In the genomic region with DNA sequence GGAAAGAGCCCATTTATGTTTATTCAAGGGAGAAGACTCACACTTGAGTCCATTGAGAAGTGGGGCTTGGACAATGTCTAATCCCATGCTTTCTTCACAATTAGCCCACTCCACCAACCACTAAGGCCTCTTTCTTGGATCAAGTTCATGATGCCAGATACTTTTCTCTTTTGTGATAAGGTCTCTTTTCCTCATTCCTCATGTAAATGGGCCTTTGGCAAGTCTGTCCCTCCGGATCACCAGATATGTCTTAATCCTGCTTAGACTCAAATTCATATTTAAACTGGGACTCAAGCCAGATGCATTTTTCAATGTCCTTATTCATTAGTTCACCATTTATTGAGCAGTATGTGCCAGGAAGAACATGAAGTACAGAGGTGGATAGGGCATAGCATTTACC, we compare ENCODE assay signal across 15 cellular contexts.
DNase-seq lines count a peak whose midpoint lies in the region; ATAC-seq and TF ChIP-seq lines count a peak whose summit lies in the region.
"Had no signal": no experiment of that assay in that cellular context is flagged by ENCODE, and none has a peak within 500 bp of the region (broad histone marks: within the 10 kb centered on the region; RNA-seq: fewer than 3 reads in every experiment).

No MANE protein-coding gene starts in this region.

- peaks cover 4% of the 10 kb centered on the region for H3K9me3 Mint-ChIP-seq in Calu3 (ENCODE audit: low read depth, unreplicated experiment)
- H3K9me3 Mint-ChIP-seq: GM23338 had no signal

- no TSS peak for BruUV-seq in Calu3 (replicated peaks; lab: Mats Ljungman, UMichigan)

- WGBS in hepatocyte (ENCODE audit: low lambda C conversion rate, missing lambda C conversion rate) = 48% methylated on average over 1 of the region's 1 CpG

- no peak overlapping the region for H2AFZ ChIP-seq in hepatocyte
- H2AFZ ChIP-seq: GM23338 had no signal

- H3K36me3 Mint-ChIP-seq in Calu3 (ENCODE audit: insufficient read depth, unreplicated experiment) = no peaks in the 10 kb centered on the region
- H3K36me3 Mint-ChIP-seq: CD14-positive monocyte; CD8-positive, alpha-beta T cell; IgD-negative memory B cell had no signal

- no peak overlapping the region for H3K4me2 ChIP-seq in hepatocyte
- H3K4me2 ChIP-seq: GM23338 had no signal

- H3K4me3 Mint-ChIP-seq in Calu3 (ENCODE audit: low read depth, unreplicated experiment) = no peak overlapping the region
- H3K4me3 Mint-ChIP-seq: CD14-positive monocyte; CD8-positive, alpha-beta T cell; GM23338; IgD-negative memory B cell had no signal

- H3K36me3 ChIP-seq in BE2C (no peaks in the 10 kb centered on the region), hepatocyte (replicated peaks; ENCODE audit: insufficient read depth, low read depth) (no peaks in the 10 kb centered on the region)

- intact Hi-C loops in Calu3 (cut with micrococcal nuclease; ENCODE audit: unreplicated experiment) (no loop called here), sciatic nerve (cut with DNase I) (no loop called here)

- H3K4me3 ChIP-seq in BE2C (ENCODE audit: low read depth, low read length) (no peak overlapping the region), retinal pigment epithelial cell (ENCODE audit: low read length) (no peak overlapping the region), hepatocyte (no peak overlapping the region)
- H3K4me3 ChIP-seq: GM12878, GM23338 had no signal

- H3K4me1 Mint-ChIP-seq in Calu3 (ENCODE audit: low read depth, unreplicated experiment) = no peaks in the 10 kb centered on the region
- H3K4me1 Mint-ChIP-seq: CD14-positive monocyte, IgD-negative memory B cell had no signal

- no peaks in the 10 kb centered on the region for H3K9me2 ChIP-seq in hepatocyte (replicated peaks; ENCODE audit: insufficient read depth)

- no peaks in the 10 kb centered on the region for H4K20me1 ChIP-seq in hepatocyte (ENCODE audit: insufficient read depth, poor library complexity, severe bottlenecking)

- no peak for TF ChIP-seq CTCF in BE2C (IDR thresholded peaks at IDR 0.05; ENCODE audit: low read depth, low read length)
- TF ChIP-seq CTCF in retinal pigment epithelial cell (conservative IDR thresholded peaks at IDR 0.05; ENCODE audit: low read depth, low read length) = no peak
- no peak for TF ChIP-seq CTCF in Calu3 (IDR thresholded peaks at IDR 0.05; ENCODE audit: unreplicated experiment)
- no peak for TF ChIP-seq CTCF in hepatocyte (IDR thresholded peaks at IDR 0.05; ENCODE audit: poor library complexity)

- ATAC-seq in sciatic nerve = no peak
- ATAC-seq: CD8-positive, alpha-beta T cell; GM12878; GM23338 had no signal

- H3K79me2 ChIP-seq in hepatocyte = no peaks in the 10 kb centered on the region

- H3K27me3 ChIP-seq in BE2C = no peaks in the 10 kb centered on the region
- no peaks in the 10 kb centered on the region for H3K27me3 ChIP-seq in hepatocyte

- peaks cover 24% of the 10 kb centered on the region for H3K4me1 ChIP-seq in BE2C
- H3K4me1 ChIP-seq in hepatocyte (ENCODE audit: insufficient read depth) = no peaks in the 10 kb centered on the region

- H3K27ac Mint-ChIP-seq in Calu3 (ENCODE audit: unreplicated experiment) = no peak overlapping the region
- H3K27ac Mint-ChIP-seq: CD14-positive monocyte; CD8-positive, alpha-beta T cell; GM23338; IgD-negative memory B cell had no signal

- H3K27me3 Mint-ChIP-seq in Calu3 (ENCODE audit: unreplicated experiment) = no peaks in the 10 kb centered on the region
- H3K27me3 Mint-ChIP-seq: IgD-negative memory B cell had no signal

- H3K27ac ChIP-seq in hepatocyte = no peak overlapping the region

- no peaks in the 10 kb centered on the region for H3K9me3 ChIP-seq in BE2C
- H3K9me3 ChIP-seq in hepatocyte (ENCODE audit: low read depth) = no peaks in the 10 kb centered on the region

- CTCF ChIA-PET in Calu3 (lab: Charles Lee) = no interaction called here

- peak; percentile 44 for DNase-seq in BE2C
- DNase-seq in NCI-H1048 (lab: John Stamatoyannopoulos, UW) = peak; percentile 20
- peak; percentile 5 to 34 for DNase-seq in NCI-H446 (lab: John Stamatoyannopoulos, UW)
- peak; percentile 91 for DNase-seq in retinal pigment epithelial cell (ENCODE audit: low read depth)
- no peak for DNase-seq in Calu3
- DNase-seq in sciatic nerve (ENCODE audit: low spot score) = no peak
- no peak for DNase-seq in hepatocyte (ENCODE audit: low spot score)
- DNase-seq: CD8-positive, alpha-beta T cell; COR-L47; DMS53; H7 had no signal

Comparison
In these comparisons a context has a peak if more than half of its experiments do, and no peak if none do; other contexts are left out.
1. DNase-seq: peak in BE2C (single experiment), NCI-H1048 (single experiment), NCI-H446 (2 of 2) and retinal pigment epithelial cell (single experiment); none in Calu3 (single experiment), sciatic nerve (single experiment) and hepatocyte (single experiment).